Comparison of ENCODE assay signal across 7 cellular contexts in genomic region chr2:23760746-23761145, GRCh38.
A peak's percentile ranks its signal among the peaks of the same experiment; 100 is the strongest.
DNase-seq lines count a peak whose midpoint lies in the region; ATAC-seq, FAIRE-seq and TF ChIP-seq lines count a peak whose summit lies in the region.

No MANE protein-coding gene starts in this region.

- no peak overlapping the region for H3K4me3 Mint-ChIP-seq in glutamatergic neuron (ENCODE audit: unreplicated experiment)

- TF ChIP-seq POLR2A in endothelial cell of umbilical vein (IDR thresholded peaks at IDR 0.05; ENCODE audit: low read depth, low read length) = no peak

- no peak overlapping the region for H3K27ac Mint-ChIP-seq in glutamatergic neuron (ENCODE audit: unreplicated experiment)

- H3K4me2 ChIP-seq in GM23248 (ENCODE audit: unreplicated experiment) (no peak overlapping the region), endothelial cell of umbilical vein (ENCODE audit: insufficient read depth, low read length) (no peak overlapping the region)

- ATAC-seq in HG03196 (IDR thresholded peaks at IDR 0.05; ENCODE audit: unreplicated experiment) (no peak), GM19324 (IDR thresholded peaks at IDR 0.05; ENCODE audit: low FRiP score, unreplicated experiment) (no peak)

- peaks cover 4% of the 10 kb centered on the region for H3K36me3 Mint-ChIP-seq in glutamatergic neuron (ENCODE audit: unreplicated experiment)

- CTCF ChIA-PET in endothelial cell of umbilical vein (lab: Charles Lee) = interaction anchor here (1.3 to 1.4 kb wide), 2 partner anchors 25 to 448 kb away, joined by 3 read pairs; no protein-coding TSS in a partner anchor

- H3K4me1 ChIP-seq in GM23248 (ENCODE audit: insufficient read depth) (peaks cover 21% of the 10 kb centered on the region), endothelial cell of umbilical vein (ENCODE audit: control insufficient read depth, extremely low read depth, insufficient read depth, low read length) (peaks cover 17% of the 10 kb centered on the region)

- peaks cover 38% of the 10 kb centered on the region for H3F3A ChIP-seq in GM23248 (ENCODE audit: insufficient read depth)

- intact Hi-C loops in endothelial cell of umbilical vein (cut with micrococcal nuclease) = loop anchor here (5.0 kb wide), 1 partner anchor 123 kb away; no protein-coding TSS in a partner anchor

- no peaks in the 10 kb centered on the region for H3K9me3 Mint-ChIP-seq in glutamatergic neuron (ENCODE audit: unreplicated experiment)

- H3K27me3 Mint-ChIP-seq in glutamatergic neuron (ENCODE audit: unreplicated experiment) = no peaks in the 10 kb centered on the region

- FAIRE-seq in endothelial cell of umbilical vein (lab: Jason Lieb, UNC) = no peak

- in situ Hi-C loops in GM23248 (cut with MboI) = loop anchor here (25.0 kb wide), 1 partner anchor 373 kb away; the partner anchor contains the start of gene KLHL29

- TF ChIP-seq CTCF in endothelial cell of umbilical vein (IDR thresholded peaks at IDR 0.05; ENCODE audit: extremely low read depth in 1 of 2, insufficient read depth in 1 of 2, low read depth in 1 of 2, low read length in 2 of 2) (no peak), glutamatergic neuron (IDR thresholded peaks at IDR 0.05; ENCODE audit: partially characterized antibody, unreplicated experiment) (no peak)

- H4K20me1 ChIP-seq in GM23248 (ENCODE audit: insufficient read depth) (no peaks in the 10 kb centered on the region), endothelial cell of umbilical vein (replicated peaks; ENCODE audit: control insufficient read depth, extremely low read depth, insufficient read depth, low read length) (no peaks in the 10 kb centered on the region)

- H2AFZ ChIP-seq in GM23248 (no peak overlapping the region), endothelial cell of umbilical vein (ENCODE audit: low read depth, low read length) (no peak overlapping the region)

- H3K27me3 ChIP-seq in GM23248 (replicated peaks; ENCODE audit: insufficient read depth) (no peaks in the 10 kb centered on the region), endothelial cell of umbilical vein (ENCODE audit: control insufficient read depth in 2 of 2, insufficient read depth in 2 of 2, low read length in 2 of 2) (no peaks in the 10 kb centered on the region)

- H3K27ac ChIP-seq in GM23248 (no peak overlapping the region), endothelial cell of umbilical vein (ENCODE audit: insufficient read depth, low read depth, low read length) (no peak overlapping the region)

- H3K9me2 ChIP-seq in GM23248 (ENCODE audit: insufficient read depth) = no peaks in the 10 kb centered on the region

- 28 to 49% methylated on average over 3 to 4 of the region's 4 CpGs for WGBS in GM23248 (ENCODE audit: low coverage in 1 of 2, low lambda C conversion rate in 2 of 2, missing lambda C conversion rate in 2 of 2), 2 experiments

- DNase-seq in GM23248 (peak; percentile 72), NCI-H510A (lab: John Stamatoyannopoulos, UW) (peak; percentile 5), endothelial cell of umbilical vein (ENCODE audit: low read depth, low spot score) (peak; percentile 44), retina (peak; percentile 28), glutamatergic neuron (no peak)

- POLR2A ChIA-PET in endothelial cell of umbilical vein (lab: Charles Lee) = no interaction called here

- dilution Hi-C loops in endothelial cell of umbilical vein (cut with MboI; ENCODE audit: extremely low pct_ligation_motif_present, low sequenced_read_pairs) = no loop called here

- H3K4me1 Mint-ChIP-seq in glutamatergic neuron (ENCODE audit: low read depth, unreplicated experiment) = no peaks in the 10 kb centered on the region

- H3K36me3 ChIP-seq in GM23248 (ENCODE audit: low read depth) (peaks cover 4% of the 10 kb centered on the region; the same call in 1 of the 2 replicates), endothelial cell of umbilical vein (ENCODE audit: control insufficient read depth in 2 of 2, extremely low read depth in 1 of 2, insufficient read depth in 2 of 2, low read length in 2 of 2) (no peaks in the 10 kb centered on the region)

- no peak overlapping the region for H3K9ac ChIP-seq in GM23248
- H3K9ac ChIP-seq in endothelial cell of umbilical vein (replicated peaks; ENCODE audit: extremely low read depth, insufficient read depth, low read length) = no peak overlapping the region

- H3K79me2 ChIP-seq in GM23248 (ENCODE audit: insufficient read depth) (no peaks in the 10 kb centered on the region), endothelial cell of umbilical vein (ENCODE audit: control insufficient read depth, insufficient read depth, low read length) (no peaks in the 10 kb centered on the region)

- H3K9me3 ChIP-seq in GM23248 (ENCODE audit: low read depth) = no peaks in the 10 kb centered on the region
- no peaks in the 10 kb centered on the region for H3K9me3 ChIP-seq in endothelial cell of umbilical vein (replicated peaks; ENCODE audit: control insufficient read depth, insufficient read depth, low read length)

- no TSS peak for BruUV-seq in endothelial cell of umbilical vein (replicated peaks; lab: Mats Ljungman, UMichigan)

- H3K9me1 ChIP-seq in endothelial cell of umbilical vein (replicated peaks; ENCODE audit: control insufficient read depth, extremely low read depth, insufficient read depth, low read length) = no peaks in the 10 kb centered on the region

- no peak overlapping the region for H3K4me3 ChIP-seq in GM23248
- no peak overlapping the region for H3K4me3 ChIP-seq in endothelial cell of umbilical vein (replicated peaks in 1 of 3; ENCODE audit: insufficient read depth in 1 of 3, low read depth in 1 of 3, low read length in 3 of 3)

TF ChIP-seq in endothelial cell of umbilical vein, 7 proteins besides CTCF, POLR2A, EP300 and RAD21:
- no peak for TF ChIP-seq POLR2AphosphoS5 (IDR thresholded peaks at IDR 0.05; ENCODE audit: insufficient read depth, low read depth, low read length)
